10 cellular contexts compared by ENCODE assay signal in the genomic region with DNA sequence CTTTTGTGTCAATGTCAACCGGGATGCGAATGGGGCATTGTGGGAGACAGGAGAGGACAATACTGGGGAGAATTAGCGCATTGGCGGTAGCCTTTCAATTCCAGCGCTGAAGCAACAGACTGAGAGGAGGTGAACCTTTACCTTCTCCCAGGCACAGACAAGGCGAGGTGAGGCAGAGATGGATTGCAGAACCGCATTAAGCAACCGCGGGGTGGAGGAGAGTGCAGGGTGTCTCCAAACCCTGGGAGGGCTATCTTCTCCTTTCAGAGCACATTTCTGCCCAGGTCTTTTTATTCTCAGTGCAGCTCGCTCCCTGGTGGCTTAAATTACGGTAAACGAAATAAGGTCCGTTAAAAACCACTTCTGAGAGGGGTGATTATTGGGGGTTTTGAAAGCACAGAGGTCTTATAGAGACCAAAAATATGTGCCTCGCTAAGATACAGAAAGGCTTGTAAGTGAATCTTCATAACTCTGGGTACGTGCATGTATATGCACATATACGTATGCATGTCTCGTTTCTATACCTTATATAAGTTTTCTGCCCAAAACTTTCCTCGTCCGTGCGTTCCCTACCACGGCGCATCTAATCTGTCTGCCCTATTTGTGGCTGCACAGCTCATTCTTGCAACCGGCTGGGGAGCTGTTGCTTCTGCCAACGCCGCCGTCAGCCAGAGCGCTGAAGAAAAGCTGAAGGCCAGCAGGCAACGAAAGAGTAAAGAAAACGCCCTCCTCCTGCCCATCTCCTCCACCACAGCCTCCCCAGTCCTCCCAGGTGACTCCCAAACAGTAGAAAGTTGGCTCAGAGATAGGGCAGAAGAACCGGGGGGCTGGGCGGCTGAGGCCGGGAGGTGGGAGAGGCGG. TPM values are rescaled to one million over a fixed set of nuclear protein-coding genes. Genes with fewer than 3 reads are reported as not detected.
DNase-seq lines count a peak whose midpoint lies in the region; ATAC-seq and TF ChIP-seq lines count a peak whose summit lies in the region.
"Had no signal": no experiment of that assay in that cellular context is flagged by ENCODE, and none has a peak within 500 bp of the region (broad histone marks: within the 10 kb centered on the region; RNA-seq: fewer than 3 reads in every experiment).

No MANE protein-coding gene starts in this region.

- no peak for DNase-seq in breast epithelium (ENCODE audit: low spot score in 2 of 2)
- no peak for DNase-seq in MCF 10A (ENCODE audit: unreplicated experiment)
- DNase-seq in ascending aorta (ENCODE audit: low spot score in 2 of 2): no peak
- DNase-seq in iris pigment epithelial cell (ENCODE audit: low read depth): peak; percentile 6
- peak; percentile 75 to 78 for DNase-seq in thyroid gland
- no peak for DNase-seq in HFFc6

- H3K27ac ChIP-seq in breast epithelium (no peak overlapping the region), ascending aorta (no peak overlapping the region), thyroid gland (peak overlapping the region; percentile 34 to 88 (median 81))

- intact Hi-C loops in breast epithelium (cut with DNase I; ENCODE audit: low total_unique reads) (loop anchor here (5.0 kb wide), 1 partner anchor 766 kb away; no protein-coding TSS in a partner anchor), MCF 10A (cut with micrococcal nuclease) (no loop called here), ascending aorta (cut with DNase I) (no loop called here), thyroid gland (cut with DNase I) (no loop called here)

- TF ChIP-seq CTCF in breast epithelium (IDR thresholded peaks at IDR 0.05) (no peak), MCF 10A (IDR thresholded peaks at IDR 0.05; ENCODE audit: unreplicated experiment) (no peak), ascending aorta (IDR thresholded peaks at IDR 0.05) (no peak), thyroid gland (IDR thresholded peaks at IDR 0.05) (no peak), HFFc6 (IDR thresholded peaks at IDR 0.05) (no peak)

- H3K27ac Mint-ChIP-seq in MCF 10A (ENCODE audit: low read depth, unreplicated experiment) (no peak overlapping the region), HFFc6 (no peak overlapping the region)

- H3K9me3 ChIP-seq in breast epithelium (no peaks in the 10 kb centered on the region), ascending aorta (no peaks in the 10 kb centered on the region), thyroid gland (no peaks in the 10 kb centered on the region)

- H3K27me3 Mint-ChIP-seq in MCF 10A (ENCODE audit: insufficient read depth, unreplicated experiment): peaks cover 85% of the 10 kb centered on the region
- peaks cover 2% of the 10 kb centered on the region; the same call in 1 of the 2 replicates for H3K27me3 Mint-ChIP-seq in HFFc6 (ENCODE audit: insufficient read depth)

- H3K27me3 ChIP-seq in breast epithelium: peaks cover 3 to 64% of the 10 kb centered on the region in 2 donors
- peaks cover 9% of the 10 kb centered on the region for H3K27me3 ChIP-seq in ascending aorta
- no peaks in the 10 kb centered on the region for H3K27me3 ChIP-seq in thyroid gland

- POLR2A ChIA-PET in MCF 10A (lab: Yijun Ruan, JAX): no interaction called here

- no TSS peak for BruUV-seq in MCF 10A (replicated peaks; lab: Mats Ljungman, UMichigan)

- no peak overlapping the region for H3K4me3 Mint-ChIP-seq in MCF 10A (ENCODE audit: unreplicated experiment)
- H3K4me3 Mint-ChIP-seq in HFFc6: no peak overlapping the region

- H3K36me3 ChIP-seq in breast epithelium: no peaks in the 10 kb centered on the region
- H3K36me3 ChIP-seq in ascending aorta: no peaks in the 10 kb centered on the region
- H3K36me3 ChIP-seq in thyroid gland: no peaks in the 10 kb centered on the region

- no peak for ATAC-seq in GM21825 (IDR thresholded peaks at IDR 0.05; ENCODE audit: unreplicated experiment)
- ATAC-seq in GM18858 (IDR thresholded peaks at IDR 0.05; ENCODE audit: unreplicated experiment): no peak

- H3K36me3 Mint-ChIP-seq in MCF 10A (ENCODE audit: insufficient read depth, unreplicated experiment) (no peaks in the 10 kb centered on the region), HFFc6 (ENCODE audit: low read depth) (no peaks in the 10 kb centered on the region)

- H3K4me1 ChIP-seq in breast epithelium (no peaks in the 10 kb centered on the region), ascending aorta (no peaks in the 10 kb centered on the region), thyroid gland (peaks cover 0 to 9% of the 10 kb centered on the region in 2 donors)

- H3K4me3 ChIP-seq in breast epithelium: peak overlapping the region; percentile 20 to 62 (median 37)
- H3K4me3 ChIP-seq in ascending aorta: peak overlapping the region; percentile 22 to 40
- peak overlapping the region; percentile 8 to 53 (median 35) for H3K4me3 ChIP-seq in thyroid gland (replicated peaks in 1 of 3)

- no peaks in the 10 kb centered on the region for H3K4me1 Mint-ChIP-seq in MCF 10A (ENCODE audit: insufficient read depth, unreplicated experiment)
- H3K4me1 Mint-ChIP-seq in HFFc6 (ENCODE audit: low read depth): no peaks in the 10 kb centered on the region

- 6% methylated on average over 29 to 33 of the region's 33 CpGs for WGBS in thyroid gland, 2 donors

- TF ChIP-seq POLR2A in breast epithelium (IDR thresholded peaks at IDR 0.05) (no peak), thyroid gland (IDR thresholded peaks at IDR 0.05) (no peak)

- CTCF ChIA-PET in MCF 10A (lab: Yijun Ruan, JAX): no interaction called here

- H3K9me3 Mint-ChIP-seq in MCF 10A (ENCODE audit: unreplicated experiment) (no peaks in the 10 kb centered on the region), HFFc6 (peaks cover 22% of the 10 kb centered on the region; the same call in 1 of the 2 replicates)

RNA-seq across cellular contexts. Expression of a gene that starts 0.9 kb away (rescaled TPM):
- total RNA-seq in breast epithelium (under 1 TPM in 1 of 3 donors, not detected in 2; 0.33 TPM), MCF 10A (2022) (not detected in 2 replicates), ascending aorta (not detected), thyroid gland (10 to 100 TPM; 18.3 to 49.1 (median 29.7) TPM)
- total RNA-seq in HFFc6 (2021; fragmentation: NEBNext Ultra II Directional; extraction: Animal tissue kit (Norgen Biotek cat#: 25700)): not detected
- total RNA-seq: mononuclear cell; T-helper 2 cell treated with Interferon-gamma antibody and Interleukin-4, amounts not matched to agents 100 ng/mL and 5 ng/mL, for 36 hours had no signal

RNA-seq across cellular contexts. Expression of a gene that starts 37.0 kb away (rescaled TPM):
- total RNA-seq in breast epithelium (not detected), MCF 10A (2022) (not detected in 2 replicates), ascending aorta (not detected), thyroid gland (under 1 TPM in 1 of 4 donors, not detected in 3; 0.40 TPM)
- not detected for total RNA-seq in HFFc6 (2021; fragmentation: NEBNext Ultra II Directional; extraction: Animal tissue kit (Norgen Biotek cat#: 25700))
- total RNA-seq: mononuclear cell; T-helper 2 cell treated with Interferon-gamma antibody and Interleukin-4, amounts not matched to agents 100 ng/mL and 5 ng/mL, for 36 hours had no signal

Comparison
In these comparisons a context has a peak if more than half of its experiments do, and no peak if none do; other contexts are left out.
1. DNase-seq: peak in iris pigment epithelial cell (single experiment) and thyroid gland (2 of 2); none in breast epithelium (0 of 2), MCF 10A (single experiment), ascending aorta (0 of 2) and HFFc6 (single experiment).
2. H3K27ac ChIP-seq: peak in thyroid gland (3 of 3); none in breast epithelium (0 of 2) and ascending aorta (0 of 2).
3. RNA of a gene that starts 0.9 kb away (total RNA-seq): 18.3 to 49.1 TPM in thyroid gland; 0.33 TPM in breast epithelium, not detected in MCF 10A, not detected in ascending aorta (single experiment) and not detected in HFFc6; every median in the first group is over 10 times any median in the second.
4. Peak in every context shown above with its lines, with median percentiles within 50 percentile points of each other: H3K4me3 ChIP-seq.